Comparison of ENCODE assay signal across 1 cellular context in genomic region chr12:75334384-75335030, GRCh38.
TF ChIP-seq lines count a peak whose summit lies in the region.

Gene GLIPR1L1 (plus strand): TSS chr12:75334670. CDS start chr12:75334729, 59 bp downstream.

TF ChIP-seq in HepG2, 621 proteins besides CTCF, POLR2A, EP300 and RAD21 (continued from another document):
- TF ChIP-seq SP140L (CRISPR knock-in tag; IDR thresholded peaks at IDR 0.05; ENCODE audit: borderline replicate concordance), result no peak
- TF ChIP-seq ZNF281 (CRISPR knock-in tag; IDR thresholded peaks at IDR 0.05; ENCODE audit: borderline replicate concordance), result no peak
- no peak for TF ChIP-seq FUBP1 (CRISPR knock-in tag; IDR thresholded peaks at IDR 0.05; ENCODE audit: borderline replicate concordance)
- no peak for TF ChIP-seq DMTF1 (CRISPR knock-in tag; IDR thresholded peaks at IDR 0.05)
- TF ChIP-seq, protein P1, sequence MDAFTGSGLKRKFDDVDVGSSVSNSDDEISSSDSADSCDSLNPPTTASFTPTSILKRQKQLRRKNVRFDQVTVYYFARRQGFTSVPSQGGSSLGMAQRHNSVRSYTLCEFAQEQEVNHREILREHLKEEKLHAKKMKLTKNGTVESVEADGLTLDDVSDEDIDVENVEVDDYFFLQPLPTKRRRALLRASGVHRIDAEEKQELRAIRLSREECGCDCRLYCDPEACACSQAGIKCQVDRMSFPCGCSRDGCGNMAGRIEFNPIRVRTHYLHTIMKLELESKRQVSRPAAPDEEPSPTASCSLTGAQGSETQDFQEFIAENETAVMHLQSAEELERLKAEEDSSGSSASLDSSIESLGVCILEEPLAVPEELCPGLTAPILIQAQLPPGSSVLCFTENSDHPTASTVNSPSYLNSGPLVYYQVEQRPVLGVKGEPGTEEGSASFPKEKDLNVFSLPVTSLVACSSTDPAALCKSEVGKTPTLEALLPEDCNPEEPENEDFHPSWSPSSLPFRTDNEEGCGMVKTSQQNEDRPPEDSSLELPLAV (CRISPR knock-in tag; conservative IDR thresholded peaks at IDR 0.05; ENCODE audit: low read depth), result no peak
- no peak for TF ChIP-seq CREB1 (IDR thresholded peaks at IDR 0.05)
- TF ChIP-seq CREB1 (CRISPR knock-in tag; IDR thresholded peaks at IDR 0.05), result no peak
- TF ChIP-seq ZBTB10 (CRISPR knock-in tag; IDR thresholded peaks at IDR 0.05; ENCODE audit: borderline replicate concordance), result no peak
- TF ChIP-seq, protein P2, sequence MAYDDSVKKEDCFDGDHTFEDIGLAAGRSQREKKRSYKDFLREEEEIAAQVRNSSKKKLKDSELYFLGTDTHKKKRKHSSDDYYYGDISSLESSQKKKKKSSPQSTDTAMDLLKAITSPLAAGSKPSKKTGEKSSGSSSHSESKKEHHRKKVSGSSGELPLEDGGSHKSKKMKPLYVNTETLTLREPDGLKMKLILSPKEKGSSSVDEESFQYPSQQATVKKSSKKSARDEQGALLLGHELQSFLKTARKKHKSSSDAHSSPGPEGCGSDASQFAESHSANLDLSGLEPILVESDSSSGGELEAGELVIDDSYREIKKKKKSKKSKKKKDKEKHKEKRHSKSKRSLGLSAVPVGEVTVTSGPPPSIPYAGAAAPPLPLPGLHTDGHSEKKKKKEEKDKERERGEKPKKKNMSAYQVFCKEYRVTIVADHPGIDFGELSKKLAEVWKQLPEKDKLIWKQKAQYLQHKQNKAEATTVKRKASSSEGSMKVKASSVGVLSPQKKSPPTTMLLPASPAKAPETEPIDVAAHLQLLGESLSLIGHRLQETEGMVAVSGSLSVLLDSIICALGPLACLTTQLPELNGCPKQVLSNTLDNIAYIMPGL (CRISPR knock-in tag; IDR thresholded peaks at IDR 0.05; ENCODE audit: borderline replicate concordance in 1 of 2, low read depth in 1 of 2), result peak; percentile 33 to 43; a peak in 2 of 4 replicates
- TF ChIP-seq ZNF296 (CRISPR knock-in tag; conservative IDR thresholded peaks at IDR 0.05), result no peak
- no peak for TF ChIP-seq RNF2 (conservative IDR thresholded peaks at IDR 0.05; ENCODE audit: low read depth)
- no peak for TF ChIP-seq MBD4 (IDR thresholded peaks at IDR 0.05; ENCODE audit: borderline replicate concordance, low read length)
- no peak for TF ChIP-seq ZNF710 (CRISPR knock-in tag; IDR thresholded peaks at IDR 0.05; ENCODE audit: borderline replicate concordance)
- no peak for TF ChIP-seq ZBTB40 (IDR thresholded peaks at IDR 0.05)
- no peak for TF ChIP-seq ZBTB40 (CRISPR knock-in tag; IDR thresholded peaks at IDR 0.05)
- TF ChIP-seq IRX3 (CRISPR knock-in tag; IDR thresholded peaks at IDR 0.05; ENCODE audit: borderline replicate concordance, low read depth), result no peak
- TF ChIP-seq FOSL2 (CRISPR knock-in tag; IDR thresholded peaks at IDR 0.05), result peak; percentile 17; the same call in 1 of the 2 replicates
